Comparison of ENCODE assay signal across 1 cellular context in the genomic region with DNA sequence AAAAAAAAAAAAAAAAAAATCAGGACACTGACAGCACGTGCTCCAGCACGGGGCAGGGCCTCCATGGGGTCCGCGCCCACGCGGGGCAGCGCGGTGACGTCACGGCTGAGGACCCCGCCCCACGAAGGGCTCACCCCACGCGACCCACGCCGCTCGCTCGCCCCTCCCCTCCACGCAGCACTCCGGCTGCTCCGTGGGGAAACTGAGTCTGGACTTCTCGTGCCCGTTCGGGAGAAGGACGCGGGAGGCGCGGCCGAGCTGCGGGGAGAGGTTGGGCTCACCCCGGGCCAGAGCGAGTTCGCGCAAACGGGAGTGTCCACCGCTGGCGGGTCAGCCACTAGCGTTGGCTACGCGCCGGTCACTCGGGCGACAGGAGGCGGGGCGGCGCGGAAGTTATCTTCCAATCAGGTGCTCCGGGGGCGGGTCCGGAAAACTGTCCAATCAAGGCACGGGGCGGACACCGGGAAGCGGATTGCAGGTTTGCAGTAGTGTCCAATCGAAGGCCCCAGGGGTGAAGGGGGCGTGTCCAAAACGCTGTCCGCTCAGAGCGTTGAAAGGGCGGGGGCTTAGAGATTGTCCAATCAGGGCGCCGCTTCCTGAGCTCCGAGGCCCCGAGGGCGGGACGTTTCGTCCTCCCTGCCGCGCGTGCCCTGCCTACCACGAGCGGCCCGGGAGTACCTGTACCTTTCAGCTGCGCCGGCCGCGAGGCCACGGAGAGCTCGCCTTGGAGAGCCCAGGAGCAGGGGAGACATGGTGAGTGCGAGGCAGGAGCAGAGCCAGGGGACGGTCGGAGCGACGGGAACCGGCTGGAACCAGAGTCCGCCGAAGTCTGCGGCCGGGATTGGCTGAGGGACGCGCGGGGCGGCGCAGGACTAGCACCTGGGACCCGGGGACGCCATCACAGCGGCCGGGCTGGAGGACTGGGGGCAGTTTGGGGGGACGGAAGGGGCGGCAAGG.
TF ChIP-seq lines count a peak whose summit lies in the region.

TSS of gene ZNF57 (plus strand) at position 633 of the 957 bp plus-strand sequence. CDS start at position 751, 118 bp downstream.

TF ChIP-seq in K562, 482 proteins besides CTCF, POLR2A, EP300 and RAD21 (continued from another document and continues in another):
- TF ChIP-seq, protein P1, sequence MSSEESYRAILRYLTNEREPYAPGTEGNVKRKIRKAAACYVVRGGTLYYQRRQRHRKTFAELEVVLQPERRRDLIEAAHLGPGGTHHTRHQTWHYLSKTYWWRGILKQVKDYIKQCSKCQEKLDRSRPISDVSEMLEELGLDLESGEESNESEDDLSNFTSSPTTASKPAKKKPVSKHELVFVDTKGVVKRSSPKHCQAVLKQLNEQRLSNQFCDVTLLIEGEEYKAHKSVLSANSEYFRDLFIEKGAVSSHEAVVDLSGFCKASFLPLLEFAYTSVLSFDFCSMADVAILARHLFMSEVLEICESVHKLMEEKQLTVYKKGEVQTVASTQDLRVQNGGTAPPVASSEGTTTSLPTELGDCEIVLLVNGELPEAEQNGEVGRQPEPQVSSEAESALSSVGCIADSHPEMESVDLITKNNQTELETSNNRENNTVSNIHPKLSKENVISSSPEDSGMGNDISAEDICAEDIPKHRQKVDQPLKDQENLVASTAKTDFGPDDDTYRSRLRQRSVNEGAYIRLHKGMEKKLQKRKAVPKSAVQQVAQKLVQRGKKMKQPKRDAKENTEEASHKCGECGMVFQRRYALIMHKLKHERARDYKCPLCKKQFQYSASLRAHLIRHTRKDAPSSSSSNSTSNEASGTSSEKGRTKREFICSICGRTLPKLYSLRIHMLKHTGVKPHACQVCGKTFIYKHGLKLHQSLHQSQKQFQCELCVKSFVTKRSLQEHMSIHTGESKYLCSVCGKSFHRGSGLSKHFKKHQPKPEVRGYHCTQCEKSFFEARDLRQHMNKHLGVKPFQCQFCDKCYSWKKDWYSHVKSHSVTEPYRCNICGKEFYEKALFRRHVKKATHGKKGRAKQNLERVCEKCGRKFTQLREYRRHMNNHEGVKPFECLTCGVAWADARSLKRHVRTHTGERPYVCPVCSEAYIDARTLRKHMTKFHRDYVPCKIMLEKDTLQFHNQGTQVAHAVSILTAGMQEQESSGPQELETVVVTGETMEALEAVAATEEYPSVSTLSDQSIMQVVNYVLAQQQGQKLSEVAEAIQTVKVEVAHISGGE (CRISPR knock-in tag; IDR thresholded peaks at IDR 0.05): no peak
- TF ChIP-seq, protein P2, sequence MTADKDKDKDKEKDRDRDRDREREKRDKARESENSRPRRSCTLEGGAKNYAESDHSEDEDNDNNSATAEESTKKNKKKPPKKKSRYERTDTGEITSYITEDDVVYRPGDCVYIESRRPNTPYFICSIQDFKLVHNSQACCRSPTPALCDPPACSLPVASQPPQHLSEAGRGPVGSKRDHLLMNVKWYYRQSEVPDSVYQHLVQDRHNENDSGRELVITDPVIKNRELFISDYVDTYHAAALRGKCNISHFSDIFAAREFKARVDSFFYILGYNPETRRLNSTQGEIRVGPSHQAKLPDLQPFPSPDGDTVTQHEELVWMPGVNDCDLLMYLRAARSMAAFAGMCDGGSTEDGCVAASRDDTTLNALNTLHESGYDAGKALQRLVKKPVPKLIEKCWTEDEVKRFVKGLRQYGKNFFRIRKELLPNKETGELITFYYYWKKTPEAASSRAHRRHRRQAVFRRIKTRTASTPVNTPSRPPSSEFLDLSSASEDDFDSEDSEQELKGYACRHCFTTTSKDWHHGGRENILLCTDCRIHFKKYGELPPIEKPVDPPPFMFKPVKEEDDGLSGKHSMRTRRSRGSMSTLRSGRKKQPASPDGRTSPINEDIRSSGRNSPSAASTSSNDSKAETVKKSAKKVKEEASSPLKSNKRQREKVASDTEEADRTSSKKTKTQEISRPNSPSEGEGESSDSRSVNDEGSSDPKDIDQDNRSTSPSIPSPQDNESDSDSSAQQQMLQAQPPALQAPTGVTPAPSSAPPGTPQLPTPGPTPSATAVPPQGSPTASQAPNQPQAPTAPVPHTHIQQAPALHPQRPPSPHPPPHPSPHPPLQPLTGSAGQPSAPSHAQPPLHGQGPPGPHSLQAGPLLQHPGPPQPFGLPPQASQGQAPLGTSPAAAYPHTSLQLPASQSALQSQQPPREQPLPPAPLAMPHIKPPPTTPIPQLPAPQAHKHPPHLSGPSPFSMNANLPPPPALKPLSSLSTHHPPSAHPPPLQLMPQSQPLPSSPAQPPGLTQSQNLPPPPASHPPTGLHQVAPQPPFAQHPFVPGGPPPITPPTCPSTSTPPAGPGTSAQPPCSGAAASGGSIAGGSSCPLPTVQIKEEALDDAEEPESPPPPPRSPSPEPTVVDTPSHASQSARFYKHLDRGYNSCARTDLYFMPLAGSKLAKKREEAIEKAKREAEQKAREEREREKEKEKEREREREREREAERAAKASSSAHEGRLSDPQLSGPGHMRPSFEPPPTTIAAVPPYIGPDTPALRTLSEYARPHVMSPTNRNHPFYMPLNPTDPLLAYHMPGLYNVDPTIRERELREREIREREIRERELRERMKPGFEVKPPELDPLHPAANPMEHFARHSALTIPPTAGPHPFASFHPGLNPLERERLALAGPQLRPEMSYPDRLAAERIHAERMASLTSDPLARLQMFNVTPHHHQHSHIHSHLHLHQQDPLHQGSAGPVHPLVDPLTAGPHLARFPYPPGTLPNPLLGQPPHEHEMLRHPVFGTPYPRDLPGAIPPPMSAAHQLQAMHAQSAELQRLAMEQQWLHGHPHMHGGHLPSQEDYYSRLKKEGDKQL (CRISPR knock-in tag; IDR thresholded peaks at IDR 0.05; ENCODE audit: borderline replicate concordance): 0 out of 2 replicates have a peak, but pooled peaks have one; percentile 43
- TF ChIP-seq LARP7 (IDR thresholded peaks at IDR 0.05): no peak
- 0 out of 2 replicates have a peak, but pooled peaks have one; percentile 23 for TF ChIP-seq CBX1 (IDR thresholded peaks at IDR 0.05; ENCODE audit: low read depth)
- TF ChIP-seq MCM2 (IDR thresholded peaks at IDR 0.05; ENCODE audit: low read depth): no peak
- TF ChIP-seq CCAR2 (IDR thresholded peaks at IDR 0.05; ENCODE audit: low read depth, low read length): no peak
- TF ChIP-seq ETS2 (tag; IDR thresholded peaks at IDR 0.05; ENCODE audit: borderline replicate concordance, poor library complexity, severe bottlenecking): no peak
- peak; percentile 71; the same call in 1 of the 2 replicates for TF ChIP-seq MTA3 (IDR thresholded peaks at IDR 0.05; ENCODE audit: borderline replicate concordance)
- TF ChIP-seq NR2F6 (CRISPR knock-in tag; IDR thresholded peaks at IDR 0.05): no peak
- TF ChIP-seq TRIM25 (IDR thresholded peaks at IDR 0.05; ENCODE audit: borderline replicate concordance): no peak
- no peak for TF ChIP-seq AFF1 (IDR thresholded peaks at IDR 0.05; ENCODE audit: low read depth in 1 of 2, partially characterized antibody in 2 of 2)
- TF ChIP-seq, protein P3, sequence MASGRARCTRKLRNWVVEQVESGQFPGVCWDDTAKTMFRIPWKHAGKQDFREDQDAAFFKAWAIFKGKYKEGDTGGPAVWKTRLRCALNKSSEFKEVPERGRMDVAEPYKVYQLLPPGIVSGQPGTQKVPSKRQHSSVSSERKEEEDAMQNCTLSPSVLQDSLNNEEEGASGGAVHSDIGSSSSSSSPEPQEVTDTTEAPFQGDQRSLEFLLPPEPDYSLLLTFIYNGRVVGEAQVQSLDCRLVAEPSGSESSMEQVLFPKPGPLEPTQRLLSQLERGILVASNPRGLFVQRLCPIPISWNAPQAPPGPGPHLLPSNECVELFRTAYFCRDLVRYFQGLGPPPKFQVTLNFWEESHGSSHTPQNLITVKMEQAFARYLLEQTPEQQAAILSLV (tag; IDR thresholded peaks at IDR 0.05): no peak
- TF ChIP-seq PML (IDR thresholded peaks at IDR 0.05; ENCODE audit: low read length): 0 out of 2 replicates have a peak, but pooled peaks have one; percentile 29
- peak in 1 of 2 experiments; percentile 84; a peak in 2 of 4 replicates for TF ChIP-seq HDAC1 (IDR thresholded peaks at IDR 0.05)
- TF ChIP-seq, protein P4, sequence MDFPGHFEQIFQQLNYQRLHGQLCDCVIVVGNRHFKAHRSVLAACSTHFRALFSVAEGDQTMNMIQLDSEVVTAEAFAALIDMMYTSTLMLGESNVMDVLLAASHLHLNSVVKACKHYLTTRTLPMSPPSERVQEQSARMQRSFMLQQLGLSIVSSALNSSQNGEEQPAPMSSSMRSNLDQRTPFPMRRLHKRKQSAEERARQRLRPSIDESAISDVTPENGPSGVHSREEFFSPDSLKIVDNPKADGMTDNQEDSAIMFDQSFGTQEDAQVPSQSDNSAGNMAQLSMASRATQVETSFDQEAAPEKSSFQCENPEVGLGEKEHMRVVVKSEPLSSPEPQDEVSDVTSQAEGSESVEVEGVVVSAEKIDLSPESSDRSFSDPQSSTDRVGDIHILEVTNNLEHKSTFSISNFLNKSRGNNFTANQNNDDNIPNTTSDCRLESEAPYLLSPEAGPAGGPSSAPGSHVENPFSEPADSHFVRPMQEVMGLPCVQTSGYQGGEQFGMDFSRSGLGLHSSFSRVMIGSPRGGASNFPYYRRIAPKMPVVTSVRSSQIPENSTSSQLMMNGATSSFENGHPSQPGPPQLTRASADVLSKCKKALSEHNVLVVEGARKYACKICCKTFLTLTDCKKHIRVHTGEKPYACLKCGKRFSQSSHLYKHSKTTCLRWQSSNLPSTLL (IDR thresholded peaks at IDR 0.05): peak; percentile 96
- TF ChIP-seq, protein P5, sequence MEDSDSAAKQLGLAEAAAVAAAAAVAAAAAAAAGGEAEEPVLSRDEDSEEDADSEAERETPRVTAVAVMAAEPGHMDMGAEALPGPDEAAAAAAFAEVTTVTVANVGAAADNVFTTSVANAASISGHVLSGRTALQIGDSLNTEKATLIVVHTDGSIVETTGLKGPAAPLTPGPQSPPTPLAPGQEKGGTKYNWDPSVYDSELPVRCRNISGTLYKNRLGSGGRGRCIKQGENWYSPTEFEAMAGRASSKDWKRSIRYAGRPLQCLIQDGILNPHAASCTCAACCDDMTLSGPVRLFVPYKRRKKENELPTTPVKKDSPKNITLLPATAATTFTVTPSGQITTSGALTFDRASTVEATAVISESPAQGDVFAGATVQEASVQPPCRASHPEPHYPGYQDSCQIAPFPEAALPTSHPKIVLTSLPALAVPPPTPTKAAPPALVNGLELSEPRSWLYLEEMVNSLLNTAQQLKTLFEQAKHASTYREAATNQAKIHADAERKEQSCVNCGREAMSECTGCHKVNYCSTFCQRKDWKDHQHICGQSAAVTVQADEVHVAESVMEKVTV (CRISPR knock-in tag; IDR thresholded peaks at IDR 0.05): no peak
- TF ChIP-seq HBP1 (CRISPR knock-in tag; IDR thresholded peaks at IDR 0.05): no peak
- no peak for TF ChIP-seq ZBTB9 (CRISPR knock-in tag; IDR thresholded peaks at IDR 0.05)
